Comparison of ENCODE assay signal across 8 cellular contexts in the genomic region with DNA sequence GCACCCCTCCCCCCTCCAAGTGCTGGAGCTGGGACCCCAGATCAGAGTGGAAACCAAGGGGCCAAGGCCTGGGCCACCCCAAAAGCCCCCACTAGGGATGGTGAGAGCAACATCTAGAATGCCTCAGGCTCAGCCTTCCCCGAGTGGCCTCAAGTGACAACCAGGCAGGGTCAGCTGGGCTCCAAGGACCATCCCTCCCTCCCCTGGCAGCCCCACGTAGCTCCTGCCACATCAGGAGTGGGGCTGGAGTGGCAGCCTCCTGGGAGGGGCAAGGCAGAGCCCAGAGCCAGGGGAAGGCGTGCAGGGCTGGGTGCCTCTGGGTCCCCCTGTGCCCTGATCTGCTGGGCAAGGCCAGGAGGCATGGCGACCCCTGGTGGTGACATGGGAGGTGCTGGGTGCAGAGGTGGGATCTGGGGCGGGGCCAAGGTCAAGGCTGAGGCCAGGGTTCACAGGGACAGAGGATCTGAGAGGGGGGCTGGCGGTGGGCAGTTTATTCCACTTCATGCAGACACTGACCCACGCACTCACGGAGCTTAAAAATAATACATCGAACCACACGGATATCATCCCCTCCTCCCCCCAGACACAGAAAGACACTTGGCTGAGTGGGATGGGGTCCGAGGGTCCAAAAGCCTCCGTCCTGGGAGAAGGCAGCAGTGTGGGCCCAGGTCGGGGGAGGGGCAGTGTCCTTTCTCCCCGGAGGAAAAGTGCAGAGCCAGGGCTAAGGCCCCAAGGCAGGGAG. TPM values are rescaled to one million over a fixed set of nuclear protein-coding genes. Genes with fewer than 3 reads are reported as not detected.
DNase-seq lines count a peak whose midpoint lies in the region; ATAC-seq and TF ChIP-seq lines count a peak whose summit lies in the region.

No MANE protein-coding gene starts in this region.

- H3K4me1 Mint-ChIP-seq in endodermal cell, result peaks cover 10% of the 10 kb centered on the region

- no peak overlapping the region for H3K27ac ChIP-seq in endodermal cell (ENCODE audit: low read depth, low read length)

- TF ChIP-seq CTCF in GM06990 (IDR thresholded peaks at IDR 0.05; ENCODE audit: insufficient read depth, low read length, poor library complexity, severe bottlenecking), result peak; percentile 96
- peak; percentile 96 for TF ChIP-seq CTCF in endodermal cell (conservative IDR thresholded peaks at IDR 0.05)

- peaks cover 11% of the 10 kb centered on the region for H3K4me1 ChIP-seq in endodermal cell (ENCODE audit: control insufficient read depth, insufficient read depth, low read length)

- H3K27ac Mint-ChIP-seq in endodermal cell, result no peak overlapping the region

- H3K27me3 Mint-ChIP-seq in endodermal cell (ENCODE audit: insufficient read depth), result no peaks in the 10 kb centered on the region

- peaks cover 8% of the 10 kb centered on the region for H3K36me3 Mint-ChIP-seq in endodermal cell (ENCODE audit: low read depth)

- no peaks in the 10 kb centered on the region for H3K9me3 Mint-ChIP-seq in endodermal cell

- H3K9ac ChIP-seq in endodermal cell (ENCODE audit: extremely low read depth, low read length, poor library complexity, severe bottlenecking), result no peak overlapping the region

- no peaks in the 10 kb centered on the region for H3K27me3 ChIP-seq in GM06990 (replicated peaks; ENCODE audit: control insufficient read depth, insufficient read depth, low read length)
- H3K27me3 ChIP-seq in endodermal cell (ENCODE audit: control insufficient read depth, insufficient read depth, low read length, poor library complexity, severe bottlenecking), result no peaks in the 10 kb centered on the region

- H3K9me3 ChIP-seq in endodermal cell (ENCODE audit: control insufficient read depth, low read length), result no peaks in the 10 kb centered on the region

- WGBS in endodermal cell (ENCODE audit: insufficient coverage in 1 of 2, insufficient read length in 1 of 2), 2 experiments, result 48 to 58% methylated on average over 9 to 13 of the region's 14 CpGs

- ATAC-seq in HG02798 (IDR thresholded peaks at IDR 0.05; ENCODE audit: poor library complexity, unreplicated experiment), result peak; percentile 68
- no peak for ATAC-seq in HG03565 (IDR thresholded peaks at IDR 0.05; ENCODE audit: unreplicated experiment)

- H3K36me3 ChIP-seq in GM06990 (ENCODE audit: control insufficient read depth, insufficient read depth, low read length) (peaks cover 8% of the 10 kb centered on the region), endodermal cell (ENCODE audit: control insufficient read depth, insufficient read depth, low read length) (no peaks in the 10 kb centered on the region)

- no peak overlapping the region for H3K4me3 ChIP-seq in GM06990 (replicated peaks; ENCODE audit: low read depth, low read length)
- H3K4me3 ChIP-seq in endodermal cell (ENCODE audit: low read length), result no peak overlapping the region

- no peak overlapping the region for H3K4me3 Mint-ChIP-seq in endodermal cell

- DNase-seq in GM06990 (ENCODE audit: extremely low read depth, insufficient read length) (peak; percentile 78), NCI-H82 treated with DMSO at 0.1 percent for 48 hours (lab: John Stamatoyannopoulos, UW; ENCODE audit: unreplicated experiment) (peak; percentile 4), endodermal cell (peak; percentile 98), myocyte (ENCODE audit: low read depth) (peak; percentile 83)
- DNase-seq in activated CD8-positive, alpha-beta memory T cell treated with anti-CD3 and anti-CD28 coated beads for 1 hour (ENCODE audit: extremely low read depth in 1 of 2, low read depth in 1 of 2), result peak; percentile 82 to 90
- DNase-seq in stimulated activated CD8-positive, alpha-beta memory T cell treated with anti-CD3 and anti-CD28 coated beads, Interleukin-7, amount 100 ng/mL, for 4 hours (ENCODE audit: low read depth in 2 of 2), result peak; percentile 79

RNA-seq across cellular contexts. Expression of a gene that starts 15.8 kb away (rescaled TPM):
- total RNA-seq in endodermal cell, result 10 to 100 TPM; 39.7 to 43.8 TPM
- polyA plus RNA-seq in endodermal cell (2013, experiment 1 of 2), result 33.1 TPM
- 32.7 TPM for polyA plus RNA-seq in endodermal cell (2013, experiment 2 of 2)
- total RNA-seq in myocyte, result 58.0 and 60.4 TPM in 2 replicates
- 59.5 TPM for polyA plus RNA-seq in myocyte (2012)

RNA-seq across cellular contexts. Expression of a gene that starts 22.8 kb away (rescaled TPM):
- total RNA-seq in endodermal cell (10 to 100 TPM; 17.0 to 23.0 TPM), myocyte (14.1 and 20.4 TPM in 2 replicates)
- polyA plus RNA-seq in endodermal cell (2013, experiment 1 of 2), result 12.9 TPM
- 10.2 TPM for polyA plus RNA-seq in endodermal cell (2013, experiment 2 of 2)
- 12.8 TPM for polyA plus RNA-seq in myocyte (2012)

RNA-seq across cellular contexts. Expression of a gene that starts 30.2 kb away (rescaled TPM):
- total RNA-seq in endodermal cell (1 to 10 TPM; 2.8 to 3.3 TPM), myocyte (32.1 and 39.0 TPM in 2 replicates)
- polyA plus RNA-seq in endodermal cell (2013, experiment 1 of 2), result 17.4 TPM
- 14.3 TPM for polyA plus RNA-seq in endodermal cell (2013, experiment 2 of 2)
- polyA plus RNA-seq in myocyte (2012), result 32.1 TPM

RNA-seq across cellular contexts. Expression of a gene that starts 41.5 kb away (rescaled TPM):
- total RNA-seq in endodermal cell, result under 1 TPM in 1 of 2 donors, not detected in 1; 0.77 TPM
- 0.32 TPM for polyA plus RNA-seq in endodermal cell (2013, experiment 1 of 2)
- not detected for polyA plus RNA-seq in endodermal cell (2013, experiment 2 of 2)
- not detected in 2 replicates for total RNA-seq in myocyte
- not detected for polyA plus RNA-seq in myocyte (2012)

RNA-seq across cellular contexts. Expression of a gene that starts 49.8 kb away (rescaled TPM):
- total RNA-seq in endodermal cell (10 to 100 TPM; 11.1 to 12.6 TPM), myocyte (0.62 and 2.0 TPM in 2 replicates)
- polyA plus RNA-seq in endodermal cell (2013, experiment 1 of 2), result 2.0 TPM
- polyA plus RNA-seq in endodermal cell (2013, experiment 2 of 2), result 1.7 TPM
- polyA plus RNA-seq in myocyte (2012), result 0.61 TPM

Comparison
In these comparisons a context has a peak if more than half of its experiments do, and no peak if none do; other contexts are left out.
1. DNase-seq: peak in every context shown above with its lines; median percentile 98 in endodermal cell; 86 in activated CD8-positive, alpha-beta memory T cell treated with anti-CD3 and anti-CD28 coated beads for 1 hour; 83 in myocyte; 79 in stimulated activated CD8-positive, alpha-beta memory T cell treated with anti-CD3 and anti-CD28 coated beads, Interleukin-7, amount 100 ng/mL, for 4 hours; 78 in GM06990; 4 in NCI-H82 treated with DMSO at 0.1 percent for 48 hours.